Comparison of ENCODE assay signal across 26 cellular contexts in genomic region chr20:35173576-35174192, GRCh38. TPM values are rescaled to one million over a fixed set of nuclear protein-coding genes. Genes with fewer than 3 reads are reported as not detected.
DNase-seq lines count a peak whose midpoint lies in the region; ATAC-seq, FAIRE-seq and TF ChIP-seq lines count a peak whose summit lies in the region.
"Had no signal": no experiment of that assay in that cellular context is flagged by ENCODE, and none has a peak within 500 bp of the region (broad histone marks: within the 10 kb centered on the region; RNA-seq: fewer than 3 reads in every experiment).

No MANE protein-coding gene starts in this region.

- no peak overlapping the region for H3K4ac ChIP-seq in IMR-90 (ENCODE audit: low read depth, low read length)

- no peak overlapping the region for H3K18ac ChIP-seq in IMR-90 (ENCODE audit: low read depth, low read length)

- H3K27me3 ChIP-seq in IMR-90 (ENCODE audit: control insufficient read depth, insufficient read depth, low read length) (no peaks in the 10 kb centered on the region), HepG2 (ENCODE audit: control insufficient read depth in 1 of 2, insufficient read depth in 2 of 2, low read length in 2 of 2) (no peaks in the 10 kb centered on the region; a peak in 1 of 5 replicates)
- H3K27me3 ChIP-seq: adrenal gland, spleen, tibial artery had no signal

- no peak overlapping the region for H4K5ac ChIP-seq in IMR-90 (ENCODE audit: low read depth, low read length)

- no peak overlapping the region for H3K23ac ChIP-seq in IMR-90 (ENCODE audit: low read depth, low read length)

- in situ Hi-C loops in IMR-90 (cut with MboI; ENCODE audit: low sequenced_read_pairs) = no loop called here
- in situ Hi-C loops in HepG2 (cut with HindIII; ENCODE audit: extremely low pct_ligation_motif_present, low pct_unique_long_range_greater_than_20kb) = no loop called here

- no peaks in the 10 kb centered on the region; a peak in 1 of 4 replicates for H3K79me1 ChIP-seq in IMR-90 (ENCODE audit: low read depth in 1 of 2, low read length in 2 of 2)

- TF ChIP-seq EP300 in A549 (IDR thresholded peaks at IDR 0.05) (no peak), HepG2 (IDR thresholded peaks at IDR 0.05; ENCODE audit: low read depth in 2 of 2, low read length in 2 of 2) (no peak), HepG2 (CRISPR knock-in tag; IDR thresholded peaks at IDR 0.05; ENCODE audit: borderline replicate concordance) (no peak)

- TF ChIP-seq RAD21 in A549 (conservative IDR thresholded peaks at IDR 0.05 in 1 of 2, IDR thresholded peaks at IDR 0.05 in 1 of 2) = no peak
- no peak for TF ChIP-seq RAD21 in IMR-90 (IDR thresholded peaks at IDR 0.05; ENCODE audit: low read length)
- TF ChIP-seq RAD21 in HepG2 (CRISPR knock-in tag; IDR thresholded peaks at IDR 0.05) = no peak

- DNase-seq in A549 (ENCODE audit: low read depth in 1 of 2, low spot score in 1 of 2) = no peak
- no peak for DNase-seq in IMR-90
- peak; percentile 33 for DNase-seq in dermis blood vessel endothelial cell
- DNase-seq in HepG2 (ENCODE audit: low spot score) = no peak
- DNase-seq in activated CD8-positive, alpha-beta memory T cell treated with anti-CD3 and anti-CD28 coated beads, Interleukin-2, amount 50 U/mL, for 48 hours = no peak
- DNase-seq in OCI-M1 (lab: John Stamatoyannopoulos, UW) = no peak
- no peak for DNase-seq in NCI-H2081 treated with DMSO at 0.1 percent for 48 hours (lab: John Stamatoyannopoulos, UW)
- no peak for DNase-seq in activated CD4-positive, alpha-beta T cell treated with anti-CD3 and anti-CD28 coated beads, Interleukin-2, amount 50 U/mL, for 4 hours
- DNase-seq: activated CD4-positive, alpha-beta memory T cell treated with anti-CD3 and anti-CD28 coated beads, Interleukin-2, amount 10 ng/mL, durations not matched to agents 7 days and 5 days; activated gamma-delta T cell; adrenal gland; cortex of kidney; foreskin melanocyte; hippocampal formation; NCI-H1417 treated with DMSO at 0.1 percent for 48 hours; NCI-H510A treated with DMSO at 0.1 percent for 48 hours; occipital lobe; spleen; stimulated activated CD4-positive, alpha-beta T cell treated with anti-CD3 and anti-CD28 coated beads, Interleukin-4, amount 100 ng/mL, for 1 hour; stimulated activated naive CD4-positive, alpha-beta T cell treated with Interleukin-2 at 50 U/mL for 16 hours; T-helper 9 cell; tibial artery had no signal

- dilution Hi-C loops in IMR-90 (cut with HindIII; ENCODE audit: low sequenced_read_pairs, unreplicated experiment) = no loop called here

- no peak overlapping the region for H4K91ac ChIP-seq in IMR-90 (ENCODE audit: insufficient read depth, low read depth, low read length)

- no peaks in the 10 kb centered on the region for H3K9me1 ChIP-seq in IMR-90 (ENCODE audit: insufficient read depth, low read length)

- TF ChIP-seq CTCF in A549 (IDR thresholded peaks at IDR 0.05) (no peak), IMR-90 (conservative IDR thresholded peaks at IDR 0.05; ENCODE audit: low read depth, low read length) (no peak), HepG2 (CRISPR knock-in tag; IDR thresholded peaks at IDR 0.05) (no peak)

- ATAC-seq in A549 (no peak), IMR-90 (ENCODE audit: low read depth) (no peak), HepG2 (no peak)

- H2BK15ac ChIP-seq in IMR-90 (ENCODE audit: low read depth, low read length) = no peak overlapping the region

- peak overlapping the region; percentile 46 for H2AK9ac ChIP-seq in IMR-90 (replicated peaks; ENCODE audit: low read depth, low read length, poor library complexity)

- no peak overlapping the region for H2AK5ac ChIP-seq in IMR-90 (ENCODE audit: low read depth, low read length)

- H3K27ac ChIP-seq in A549 (peak overlapping the region in 1 of 2 experiments; percentile 87; a peak in 3 of 6 replicates), IMR-90 (ENCODE audit: insufficient read depth, low read length) (no peak overlapping the region), HepG2 (ENCODE audit: extremely low read length, insufficient read depth, low read length) (no peak overlapping the region)
- H3K27ac ChIP-seq: HL-60 had no signal

- intact Hi-C loops in IMR-90 (cut with micrococcal nuclease) (loop anchor here (2.0 kb wide), 1 partner anchor 27 kb away; the partner anchor contains the start of gene EDEM2), HepG2 (cut with micrococcal nuclease; ENCODE audit: unreplicated experiment) (loop anchor here (2.0 kb wide), 1 partner anchor 27 kb away; the partner anchor contains the start of gene EDEM2)

- H3K36me3 ChIP-seq in IMR-90 (ENCODE audit: control insufficient read depth, insufficient read depth, low read length) (peaks cover 4% of the 10 kb centered on the region; the same call in 1 of the 2 replicates), HepG2 (replicated peaks in 1 of 2; ENCODE audit: control insufficient read depth in 1 of 2, insufficient read depth in 2 of 2, low read length in 2 of 2) (no peaks in the 10 kb centered on the region)
- H3K36me3 ChIP-seq: adrenal gland had no signal

- peak overlapping the region; percentile 17; the same call in 1 of the 3 replicates for H3K4me3 ChIP-seq in A549
- no peak overlapping the region for H3K4me3 ChIP-seq in IMR-90 (ENCODE audit: insufficient read depth, low read depth, low read length)
- peak overlapping the region in 1 of 3 experiments; percentile 49; a peak in 1 of 6 replicates for H3K4me3 ChIP-seq in HepG2 (replicated peaks in 1 of 3; ENCODE audit: insufficient read depth in 1 of 3, low read depth in 2 of 3, low read length in 3 of 3)
- H3K4me3 ChIP-seq: tibial artery had no signal

- BruUV-seq in IMR-90 (replicated peaks; lab: Mats Ljungman, UMichigan) = no TSS peak
- no TSS peak for BruUV-seq in HepG2 (replicated peaks; lab: Mats Ljungman, UMichigan)

- H3K4me1 ChIP-seq in A549 (peaks cover 25% of the 10 kb centered on the region), IMR-90 (ENCODE audit: control insufficient read depth, insufficient read depth, low read length) (peaks cover 5% of the 10 kb centered on the region; the same call in 1 of the 2 replicates), HepG2 (ENCODE audit: insufficient read depth, low read length) (peaks cover 37% of the 10 kb centered on the region)

- H3K4me2 ChIP-seq in A549 (peak overlapping the region; percentile 77), IMR-90 (ENCODE audit: low read depth, low read length) (no peak overlapping the region), HepG2 (ENCODE audit: low read depth, low read length) (peak overlapping the region; percentile 63)

- no peak overlapping the region for H4K8ac ChIP-seq in IMR-90 (ENCODE audit: low read depth in 2 of 2, low read length in 2 of 2)

- no peak for FAIRE-seq in A549 (lab: Jason Lieb, UNC)
- FAIRE-seq in HepG2 (lab: Jason Lieb, UNC) = no peak
- FAIRE-seq: bronchial epithelial cell, D721Med, H54 had no signal

- H3K79me2 ChIP-seq in HepG2 (ENCODE audit: insufficient read depth, low read length) = no peaks in the 10 kb centered on the region

- WGBS in A549 (ENCODE audit: missing lambda C conversion rate) = 83% methylated on average over 12 of the region's 12 CpGs
- 94% methylated on average over 8 of the region's 12 CpGs; no CpG with 5 or more reads in 1 of the 2 experiments for WGBS in IMR-90 (ENCODE audit: extremely low coverage in 2 of 2, insufficient read length in 1 of 2), 2 experiments
- 97% methylated on average over 12 of the region's 12 CpGs for WGBS in HepG2 (ENCODE audit: low lambda C conversion rate)

- H3K9me3 ChIP-seq in A549 = no peaks in the 10 kb centered on the region
- no peaks in the 10 kb centered on the region for H3K9me3 ChIP-seq in IMR-90 (ENCODE audit: control insufficient read depth, insufficient read depth, low read length)
- no peaks in the 10 kb centered on the region for H3K9me3 ChIP-seq in HepG2 (ENCODE audit: low read length)
- H3K9me3 ChIP-seq: adrenal gland, spleen, tibial artery had no signal

- no peak overlapping the region for H3K9ac ChIP-seq in IMR-90 (ENCODE audit: low read depth, low read length)
- H3K9ac ChIP-seq in HepG2 (ENCODE audit: insufficient read depth, low read depth, low read length) = no peak overlapping the region

- H2BK20ac ChIP-seq in IMR-90 (ENCODE audit: low read depth, low read length) = no peak overlapping the region

- POLR2A ChIA-PET in A549 (lab: Yijun Ruan, JAX) (no interaction called here), IMR-90 (lab: Charles Lee; ENCODE audit: unreplicated experiment) (no interaction called here), HepG2 (lab: Yijun Ruan, JAX) (interaction anchor here (1.6 to 3.7 kb wide), 2 partner anchors 14 to 26 kb away, joined by 8 to 33 read pairs; partner anchors contain the start of gene EDEM2)

- H4K20me1 ChIP-seq in IMR-90 (ENCODE audit: insufficient read depth, low read length) = no peaks in the 10 kb centered on the region
- H4K20me1 ChIP-seq in HepG2 (ENCODE audit: insufficient read depth, low read length) = no peaks in the 10 kb centered on the region

- CTCF ChIA-PET in A549 (lab: Yijun Ruan, JAX) = interaction anchor here (1.7 kb wide), 1 partner anchor 29 kb away, joined by 5 read pairs; no protein-coding TSS in a partner anchor
- CTCF ChIA-PET in IMR-90 (lab: Yijun Ruan, JAX) = interaction anchor here (0.7 kb wide), 1 partner anchor 190 kb away, joined by 3 read pairs; no protein-coding TSS in a partner anchor
- CTCF ChIA-PET in HepG2 (lab: Yijun Ruan, JAX; ENCODE audit: low intra/inter-chr PET ratio, low total read pairs) = no interaction called here

- no peak overlapping the region for H2BK5ac ChIP-seq in IMR-90 (ENCODE audit: low read depth, low read length, poor library complexity, severe bottlenecking)

- no peak overlapping the region for H2BK120ac ChIP-seq in IMR-90 (ENCODE audit: low read depth, low read length)

- H3K14ac ChIP-seq in IMR-90 (replicated peaks; ENCODE audit: low read depth, low read length) = no peak overlapping the region

- TF ChIP-seq POLR2A in A549 (IDR thresholded peaks at IDR 0.05; ENCODE audit: low read length) (no peak), IMR-90 (IDR thresholded peaks at IDR 0.05; ENCODE audit: low read depth, low read length) (no peak), HepG2 (IDR thresholded peaks at IDR 0.05; ENCODE audit: insufficient read depth in 1 of 2, low read depth in 2 of 2, low read length in 2 of 2) (no peak)

- H3K56ac ChIP-seq in IMR-90 (ENCODE audit: extremely low read depth, insufficient read depth, low read length) = no peak overlapping the region

- H2AFZ ChIP-seq in IMR-90 (replicated peaks; ENCODE audit: low read length, poor library complexity) = no peak overlapping the region
- no peak overlapping the region for H2AFZ ChIP-seq in HepG2 (ENCODE audit: low read length)

RNA-seq across cellular contexts. Expression of gene PROCR, which starts 1.8 kb away (rescaled TPM):
- polyA plus RNA-seq in A549 (2011; rRNA removed) (123 and 127 TPM in 2 replicates), A549 (2017; fragmentation: RNase III; extraction: RNeasy Plus Mini Kit Qiagen cat#74134 plus additional on column Dnase treatment) (132 to 149 TPM (median 134 TPM) in 3 replicates), IMR-90 (2012; rRNA removed) (41.9 and 60.5 TPM in 2 replicates), HepG2 (2011; rRNA removed) (1.7 and 1.9 TPM in 2 replicates)
- polyA plus RNA-seq in A549 (2012; cell fraction: cytosol; rRNA removed) = 183 and 229 TPM in 2 replicates
- 195 and 257 TPM in 2 replicates for polyA plus RNA-seq in A549 (2012; cell fraction: nucleus; rRNA removed)
- 57.6 and 61.8 TPM in 2 replicates for polyA minus RNA-seq in A549 (2011; rRNA and poly(A)+ RNA removed)
- total RNA-seq in IMR-90 (2012; rRNA removed) (25.0 and 36.4 TPM in 2 replicates), dermis blood vessel endothelial cell (124 and 176 TPM in 2 replicates), HepG2 (2016; rRNA removed; fragmentation: Illumina TruSeq; extraction: Trizol) (0.63 and 1.4 TPM in 2 replicates)
- 26.1 and 52.9 TPM in 2 replicates for polyA plus RNA-seq in IMR-90 (2012; cell fraction: cytosol; rRNA removed)
- 12.7 and 15.9 TPM in 2 replicates for polyA plus RNA-seq in IMR-90 (2012; cell fraction: nucleus; rRNA removed; ENCODE audit: low replicate concordance)
- total RNA-seq in HepG2 (2016; cell fraction: cytosol; rRNA removed; fragmentation: Illumina TruSeq; extraction: Trizol; ENCODE audit: low read depth) = 0.61 and 0.62 TPM in 2 replicates
- total RNA-seq in HepG2 (2016; cell fraction: insoluble cytoplasmic fraction; rRNA removed; fragmentation: Illumina TruSeq; extraction: Trizol) = 0.54 and 1.5 TPM in 2 replicates
- 0.49 and 0.65 TPM in 2 replicates for total RNA-seq in HepG2 (2016; cell fraction: membrane; rRNA removed; fragmentation: Illumina TruSeq; extraction: Trizol)
- 0.87 and 1.2 TPM in 2 replicates for total RNA-seq in HepG2 (2016; cell fraction: nucleus; rRNA removed; fragmentation: Illumina TruSeq; extraction: Trizol)
- 1.6 and 2.1 TPM in 2 replicates for polyA plus RNA-seq in HepG2 (2011; cell fraction: cytosol; rRNA removed)
- polyA plus RNA-seq in HepG2 (2011; cell fraction: nucleus; rRNA removed) = 1.3 and 1.5 TPM in 2 replicates
- 1.7 and 2.1 TPM in 2 replicates for polyA plus RNA-seq in HepG2 (2012)
- 0.54 and 0.74 TPM in 2 replicates for polyA plus RNA-seq in HepG2 (2016; cell fraction: cytosol; fragmentation: Illumina TruSeq; extraction: Trizol; ENCODE audit: low read depth)
- 0.36 and 0.46 TPM in 2 replicates for polyA plus RNA-seq in HepG2 (2016; cell fraction: insoluble cytoplasmic fraction; fragmentation: Illumina TruSeq; extraction: Trizol; ENCODE audit: low read depth)
- polyA plus RNA-seq in HepG2 (2016; cell fraction: membrane; fragmentation: Illumina TruSeq; extraction: Trizol; ENCODE audit: low read depth) = 0.41 and 0.64 TPM in 2 replicates
- 1.9 and 2.4 TPM in 2 replicates for polyA plus RNA-seq in HepG2 (2016; cell fraction: nucleus; fragmentation: Illumina TruSeq; extraction: Trizol; ENCODE audit: insufficient read depth, low read depth)
- 1.9 and 27.7 TPM in 2 replicates for polyA minus RNA-seq in HepG2 (2011; rRNA and poly(A)+ RNA removed; ENCODE audit: low replicate concordance)
- 0.88 and 1.2 TPM in 2 replicates for polyA minus RNA-seq in HepG2 (2011; cell fraction: cytosol; rRNA and poly(A)+ RNA removed)
- polyA minus RNA-seq in HepG2 (2011; cell fraction: nucleus; rRNA and poly(A)+ RNA removed) = 0.50 TPM in 1 of 2 replicates, not detected in the other

RNA-seq across cellular contexts. Expression of gene EDEM2, which starts 26.5 kb away (rescaled TPM):
- polyA plus RNA-seq in A549 (2011; rRNA removed) (41.2 and 41.6 TPM in 2 replicates), A549 (2017; fragmentation: RNase III; extraction: RNeasy Plus Mini Kit Qiagen cat#74134 plus additional on column Dnase treatment) (48.9 to 52.0 TPM (median 51.2 TPM) in 3 replicates), IMR-90 (2012; rRNA removed) (17.1 and 19.0 TPM in 2 replicates), HepG2 (2011; rRNA removed) (33.1 and 35.6 TPM in 2 replicates)
- polyA plus RNA-seq in A549 (2012; cell fraction: cytosol; rRNA removed) = 40.9 and 49.9 TPM in 2 replicates
- 40.4 and 42.3 TPM in 2 replicates for polyA plus RNA-seq in A549 (2012; cell fraction: nucleus; rRNA removed)
- polyA minus RNA-seq in A549 (2011; rRNA and poly(A)+ RNA removed) = 36.1 and 36.2 TPM in 2 replicates
- total RNA-seq in IMR-90 (2012; rRNA removed) (22.5 and 27.4 TPM in 2 replicates), dermis blood vessel endothelial cell (82.9 and 92.2 TPM in 2 replicates), HepG2 (2016; rRNA removed; fragmentation: Illumina TruSeq; extraction: Trizol) (26.1 and 46.9 TPM in 2 replicates)
- 15.3 and 24.8 TPM in 2 replicates for polyA plus RNA-seq in IMR-90 (2012; cell fraction: cytosol; rRNA removed)
- 12.0 and 14.1 TPM in 2 replicates for polyA plus RNA-seq in IMR-90 (2012; cell fraction: nucleus; rRNA removed; ENCODE audit: low replicate concordance)
- total RNA-seq in HepG2 (2016; cell fraction: cytosol; rRNA removed; fragmentation: Illumina TruSeq; extraction: Trizol; ENCODE audit: low read depth) = 13.9 and 15.6 TPM in 2 replicates
- 25.6 and 48.5 TPM in 2 replicates for total RNA-seq in HepG2 (2016; cell fraction: insoluble cytoplasmic fraction; rRNA removed; fragmentation: Illumina TruSeq; extraction: Trizol)
- total RNA-seq in HepG2 (2016; cell fraction: membrane; rRNA removed; fragmentation: Illumina TruSeq; extraction: Trizol) = 27.6 and 30.5 TPM in 2 replicates
- 36.5 and 40.3 TPM in 2 replicates for total RNA-seq in HepG2 (2016; cell fraction: nucleus; rRNA removed; fragmentation: Illumina TruSeq; extraction: Trizol)
- 29.4 and 30.1 TPM in 2 replicates for polyA plus RNA-seq in HepG2 (2011; cell fraction: cytosol; rRNA removed)
- 20.5 and 25.0 TPM in 2 replicates for polyA plus RNA-seq in HepG2 (2011; cell fraction: nucleus; rRNA removed)
- polyA plus RNA-seq in HepG2 (2012) = 28.5 and 32.2 TPM in 2 replicates
- 14.6 and 16.0 TPM in 2 replicates for polyA plus RNA-seq in HepG2 (2016; cell fraction: cytosol; fragmentation: Illumina TruSeq; extraction: Trizol; ENCODE audit: low read depth)
- 23.9 and 24.8 TPM in 2 replicates for polyA plus RNA-seq in HepG2 (2016; cell fraction: insoluble cytoplasmic fraction; fragmentation: Illumina TruSeq; extraction: Trizol; ENCODE audit: low read depth)
- polyA plus RNA-seq in HepG2 (2016; cell fraction: membrane; fragmentation: Illumina TruSeq; extraction: Trizol; ENCODE audit: low read depth) = 21.0 and 21.5 TPM in 2 replicates
- polyA plus RNA-seq in HepG2 (2016; cell fraction: nucleus; fragmentation: Illumina TruSeq; extraction: Trizol; ENCODE audit: insufficient read depth, low read depth) = 57.4 and 60.1 TPM in 2 replicates
- polyA minus RNA-seq in HepG2 (2011; rRNA and poly(A)+ RNA removed; ENCODE audit: low replicate concordance) = 13.5 and 24.8 TPM in 2 replicates
- 10.6 and 16.1 TPM in 2 replicates for polyA minus RNA-seq in HepG2 (2011; cell fraction: cytosol; rRNA and poly(A)+ RNA removed)
- polyA minus RNA-seq in HepG2 (2011; cell fraction: nucleus; rRNA and poly(A)+ RNA removed) = 5.9 and 9.2 TPM in 2 replicates

RNA-seq across cellular contexts. Expression of gene MMP24, which starts 52.8 kb away (rescaled TPM):
- polyA plus RNA-seq in A549 (2011; rRNA removed) = 21.3 and 22.7 TPM in 2 replicates
- polyA plus RNA-seq in A549 (2012; cell fraction: cytosol; rRNA removed) = 33.1 and 47.5 TPM in 2 replicates
- polyA plus RNA-seq in A549 (2012; cell fraction: nucleus; rRNA removed) = 46.6 and 51.8 TPM in 2 replicates
- 33.3 to 39.4 TPM (median 37.4 TPM) in 3 replicates for polyA plus RNA-seq in A549 (2017; fragmentation: RNase III; extraction: RNeasy Plus Mini Kit Qiagen cat#74134 plus additional on column Dnase treatment)
- 33.4 and 41.1 TPM in 2 replicates for polyA minus RNA-seq in A549 (2011; rRNA and poly(A)+ RNA removed)
- total RNA-seq in IMR-90 (2012; rRNA removed) = 0.36 and 0.56 TPM in 2 replicates
- 0.79 and 0.86 TPM in 2 replicates for polyA plus RNA-seq in IMR-90 (2012; rRNA removed)
- 0.32 and 1.0 TPM in 2 replicates for polyA plus RNA-seq in IMR-90 (2012; cell fraction: cytosol; rRNA removed)
- 0.34 and 0.54 TPM in 2 replicates for polyA plus RNA-seq in IMR-90 (2012; cell fraction: nucleus; rRNA removed; ENCODE audit: low replicate concordance)
- total RNA-seq in dermis blood vessel endothelial cell = 0.68 and 0.88 TPM in 2 replicates
- total RNA-seq in HepG2 (2016; rRNA removed; fragmentation: Illumina TruSeq; extraction: Trizol) = 0.28 and 0.35 TPM in 2 replicates
- 0.10 and 0.18 TPM in 2 replicates for total RNA-seq in HepG2 (2016; cell fraction: cytosol; rRNA removed; fragmentation: Illumina TruSeq; extraction: Trizol; ENCODE audit: low read depth)
- total RNA-seq in HepG2 (2016; cell fraction: insoluble cytoplasmic fraction; rRNA removed; fragmentation: Illumina TruSeq; extraction: Trizol) = 0.22 and 0.30 TPM in 2 replicates
- total RNA-seq in HepG2 (2016; cell fraction: membrane; rRNA removed; fragmentation: Illumina TruSeq; extraction: Trizol) = 0.31 and 0.43 TPM in 2 replicates
- total RNA-seq in HepG2 (2016; cell fraction: nucleus; rRNA removed; fragmentation: Illumina TruSeq; extraction: Trizol) = 0.12 and 0.16 TPM in 2 replicates
- polyA plus RNA-seq in HepG2 (2011; rRNA removed) = 0.29 and 0.43 TPM in 2 replicates
- polyA plus RNA-seq in HepG2 (2011; cell fraction: cytosol; rRNA removed) = 0.38 and 0.40 TPM in 2 replicates
- 0.56 and 0.59 TPM in 2 replicates for polyA plus RNA-seq in HepG2 (2011; cell fraction: nucleus; rRNA removed)
- 0.32 and 0.33 TPM in 2 replicates for polyA plus RNA-seq in HepG2 (2012)
- polyA plus RNA-seq in HepG2 (2016; cell fraction: cytosol; fragmentation: Illumina TruSeq; extraction: Trizol; ENCODE audit: low read depth) = 0.06 and 0.07 TPM in 2 replicates
- polyA plus RNA-seq in HepG2 (2016; cell fraction: insoluble cytoplasmic fraction; fragmentation: Illumina TruSeq; extraction: Trizol; ENCODE audit: low read depth) = 0.16 and 0.24 TPM in 2 replicates
- 0.21 and 0.23 TPM in 2 replicates for polyA plus RNA-seq in HepG2 (2016; cell fraction: membrane; fragmentation: Illumina TruSeq; extraction: Trizol; ENCODE audit: low read depth)
- 0.23 and 0.37 TPM in 2 replicates for polyA plus RNA-seq in HepG2 (2016; cell fraction: nucleus; fragmentation: Illumina TruSeq; extraction: Trizol; ENCODE audit: insufficient read depth, low read depth)
- 0.54 and 0.76 TPM in 2 replicates for polyA minus RNA-seq in HepG2 (2011; rRNA and poly(A)+ RNA removed; ENCODE audit: low replicate concordance)
- polyA minus RNA-seq in HepG2 (2011; cell fraction: cytosol; rRNA and poly(A)+ RNA removed) = 0.26 TPM in 1 of 2 replicates, not detected in the other
- 0.26 and 0.37 TPM in 2 replicates for polyA minus RNA-seq in HepG2 (2011; cell fraction: nucleus; rRNA and poly(A)+ RNA removed)
- total RNA-seq: activated CD4-positive, alpha-beta memory T cell treated with anti-CD3 and anti-CD28 coated beads, Interleukin-2, amount 10 ng/mL, durations not matched to agents 7 days and 5 days; bronchial epithelial cell had no signal

Comparison
In these comparisons a context has a peak if more than half of its experiments do, and no peak if none do; other contexts are left out.
1. RNA of gene PROCR, which starts 1.8 kb away (total RNA-seq): 124 to 176 TPM in dermis blood vessel endothelial cell and 25.0 to 36.4 TPM in IMR-90; 0.49 to 1.5 TPM in HepG2; every median in the first group is over 10 times any median in the second.